9 cellular contexts compared by ENCODE assay signal in the genomic region with DNA sequence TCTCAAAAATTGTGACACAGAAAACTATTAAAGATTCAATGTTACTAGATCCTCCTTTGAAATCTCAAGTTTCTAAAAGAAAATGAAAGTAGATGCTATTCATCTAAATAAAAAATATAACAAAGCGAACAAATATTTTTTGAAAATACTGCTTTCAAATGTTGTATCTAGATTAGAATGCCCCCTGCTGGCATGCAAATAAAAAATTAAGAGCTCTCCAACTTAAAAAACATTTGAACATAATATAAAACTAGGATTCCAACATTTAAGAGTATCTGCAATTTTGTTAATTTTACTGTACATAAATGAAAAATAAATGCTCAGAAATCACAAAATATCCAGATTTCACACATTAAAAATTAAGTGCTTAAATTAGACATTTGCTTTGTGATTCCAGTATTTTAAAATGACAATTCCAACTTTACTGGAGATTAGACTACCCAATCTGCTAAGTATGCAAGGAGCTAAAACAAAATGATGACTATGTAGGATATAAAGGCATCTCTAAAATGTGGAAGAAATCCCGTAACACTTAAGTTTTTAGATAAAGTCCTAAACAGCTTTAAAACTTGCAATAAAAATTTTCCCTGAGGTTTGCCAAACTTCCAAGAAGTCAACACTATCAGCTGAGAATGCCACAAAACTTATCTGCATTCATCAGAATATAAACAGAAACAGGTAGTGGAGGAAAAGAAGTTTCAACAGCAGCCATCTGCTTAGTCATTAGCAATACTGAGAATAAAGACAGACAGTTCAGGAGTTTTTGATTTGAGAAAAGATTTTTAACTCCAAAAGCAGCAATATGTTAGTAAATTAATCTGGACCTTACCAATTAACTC. TPM values are rescaled to one million over a fixed set of nuclear protein-coding genes. Genes with fewer than 3 reads are reported as not detected.
A peak's percentile ranks its signal among the peaks of the same experiment; 100 is the strongest.
DNase-seq lines count a peak whose midpoint lies in the region; ATAC-seq, FAIRE-seq and TF ChIP-seq lines count a peak whose summit lies in the region.
"Had no signal": no experiment of that assay in that cellular context is flagged by ENCODE, and none has a peak within 500 bp of the region (broad histone marks: within the 10 kb centered on the region; RNA-seq: fewer than 3 reads in every experiment).

No MANE protein-coding gene starts in this region.

- H3K36me3 Mint-ChIP-seq in WTC11 = peaks cover 49% of the 10 kb centered on the region

- H3K36me3 ChIP-seq in GM23248 (ENCODE audit: low read depth) (peaks cover 35% of the 10 kb centered on the region; the same call in 1 of the 2 replicates), kidney (ENCODE audit: control insufficient read depth in 1 of 2, insufficient read depth in 2 of 2, low read length in 2 of 2) (peaks cover 0 to 16% of the 10 kb centered on the region in 2 donors)

- peak; percentile 17 for TF ChIP-seq CTCF in AG09309 (IDR thresholded peaks at IDR 0.05; ENCODE audit: control insufficient read depth, insufficient read depth, low read depth, low read length, missing control alignments)
- no peak for TF ChIP-seq CTCF in WTC11 (IDR thresholded peaks at IDR 0.05)
- no peak for TF ChIP-seq CTCF in kidney (IDR thresholded peaks at IDR 0.05; ENCODE audit: borderline replicate concordance, extremely low read depth, insufficient read depth)

- H3K27me3 ChIP-seq in GM23248 (replicated peaks; ENCODE audit: insufficient read depth) = no peaks in the 10 kb centered on the region

- CTCF ChIA-PET in WTC11 (lab: Charles Lee) = interaction anchor here (0.6 to 3.3 kb wide), 6 partner anchors 39 to 138 kb away, joined by 3 to 11 read pairs (median 4); no protein-coding TSS in a partner anchor

- H4K20me1 ChIP-seq in GM23248 (ENCODE audit: insufficient read depth) = peaks cover 13% of the 10 kb centered on the region

- H3K4me3 ChIP-seq in AG09309 (ENCODE audit: control insufficient read depth, low read depth, low read length) = no peak overlapping the region
- H3K4me3 ChIP-seq in GM23248 = no peak overlapping the region
- H3K4me3 ChIP-seq in kidney (ENCODE audit: low read length in 2 of 2) = no peak overlapping the region

- WGBS in GM23248 (ENCODE audit: low coverage in 1 of 2, low lambda C conversion rate in 2 of 2, missing lambda C conversion rate in 2 of 2), 2 experiments = 63 to 80% methylated on average over 2 of the region's 2 CpGs

- H3K4me2 ChIP-seq in GM23248 (ENCODE audit: unreplicated experiment) = peak overlapping the region; percentile 6

- in situ Hi-C loops in GM23248 (cut with MboI) = no loop called here

- peak; percentile 71 for FAIRE-seq in kidney (lab: Jason Lieb, UNC)

- peaks cover 12% of the 10 kb centered on the region; the same call in 1 of the 2 replicates for H3F3A ChIP-seq in GM23248 (ENCODE audit: insufficient read depth)

- H3K79me2 ChIP-seq in GM23248 (ENCODE audit: insufficient read depth) = peaks cover 97% of the 10 kb centered on the region

- intact Hi-C loops in kidney (cut with DNase I) = no loop called here
- intact Hi-C loops in posterior cingulate gyrus (cut with DNase I) = loop anchor here (5.0 kb wide), 1 partner anchor 64 kb away; no protein-coding TSS in a partner anchor

- POLR2A ChIA-PET in WTC11 (lab: Charles Lee) = no interaction called here

- ATAC-seq in WTC11 (no peak), GM19463 (IDR thresholded peaks at IDR 0.05; ENCODE audit: unreplicated experiment) (no peak)

- H3K4me3 Mint-ChIP-seq in WTC11 = peak overlapping the region; percentile 8; the same call in 1 of the 2 replicates

- H3K4me1 Mint-ChIP-seq in WTC11 = peaks cover 68% of the 10 kb centered on the region

- H3K27me3 Mint-ChIP-seq in WTC11 (ENCODE audit: low read depth) = no peaks in the 10 kb centered on the region

- H3K9me3 ChIP-seq in GM23248 (ENCODE audit: low read depth) (no peaks in the 10 kb centered on the region), kidney (ENCODE audit: control insufficient read depth in 1 of 2, low read length in 2 of 2) (no peaks in the 10 kb centered on the region)

- DNase-seq in AG09309 (ENCODE audit: low read depth) = peak; percentile 50
- peak; percentile 55 for DNase-seq in GM23248
- no peak for DNase-seq in WTC11 (ENCODE audit: low spot score)
- no peak for DNase-seq in kidney
- no peak for DNase-seq in DMS79 treated with DMSO at 0.1 percent for 48 hours (lab: John Stamatoyannopoulos, UW)
- DNase-seq in posterior cingulate gyrus = no peak
- DNase-seq in foreskin melanocyte = no peak
- DNase-seq: NCI-H69 had no signal

- H3K4me1 ChIP-seq in GM23248 (ENCODE audit: insufficient read depth) (peaks cover 20% of the 10 kb centered on the region), kidney (ENCODE audit: control insufficient read depth in 1 of 2, insufficient read depth in 1 of 2, low read depth in 1 of 2, low read length in 2 of 2) (peaks cover 0 to 2% of the 10 kb centered on the region in 2 donors)

- no peak overlapping the region for H2AFZ ChIP-seq in GM23248

- H3K9ac ChIP-seq in GM23248 (peak overlapping the region; percentile 4), kidney (ENCODE audit: low read length in 2 of 2) (no peak overlapping the region)

- peak overlapping the region; percentile 86 for H3K27ac Mint-ChIP-seq in WTC11

- no peaks in the 10 kb centered on the region for H3K9me2 ChIP-seq in GM23248 (ENCODE audit: insufficient read depth)

- H3K9me3 Mint-ChIP-seq in WTC11 = no peaks in the 10 kb centered on the region

- H3K27ac ChIP-seq in GM23248 (peak overlapping the region; percentile 14), kidney (ENCODE audit: low read depth in 2 of 2, low read length in 2 of 2) (no peak overlapping the region)

TF ChIP-seq in WTC11, 78 proteins besides CTCF, POLR2A, EP300 and RAD21:
- TF ChIP-seq, protein P1, sequence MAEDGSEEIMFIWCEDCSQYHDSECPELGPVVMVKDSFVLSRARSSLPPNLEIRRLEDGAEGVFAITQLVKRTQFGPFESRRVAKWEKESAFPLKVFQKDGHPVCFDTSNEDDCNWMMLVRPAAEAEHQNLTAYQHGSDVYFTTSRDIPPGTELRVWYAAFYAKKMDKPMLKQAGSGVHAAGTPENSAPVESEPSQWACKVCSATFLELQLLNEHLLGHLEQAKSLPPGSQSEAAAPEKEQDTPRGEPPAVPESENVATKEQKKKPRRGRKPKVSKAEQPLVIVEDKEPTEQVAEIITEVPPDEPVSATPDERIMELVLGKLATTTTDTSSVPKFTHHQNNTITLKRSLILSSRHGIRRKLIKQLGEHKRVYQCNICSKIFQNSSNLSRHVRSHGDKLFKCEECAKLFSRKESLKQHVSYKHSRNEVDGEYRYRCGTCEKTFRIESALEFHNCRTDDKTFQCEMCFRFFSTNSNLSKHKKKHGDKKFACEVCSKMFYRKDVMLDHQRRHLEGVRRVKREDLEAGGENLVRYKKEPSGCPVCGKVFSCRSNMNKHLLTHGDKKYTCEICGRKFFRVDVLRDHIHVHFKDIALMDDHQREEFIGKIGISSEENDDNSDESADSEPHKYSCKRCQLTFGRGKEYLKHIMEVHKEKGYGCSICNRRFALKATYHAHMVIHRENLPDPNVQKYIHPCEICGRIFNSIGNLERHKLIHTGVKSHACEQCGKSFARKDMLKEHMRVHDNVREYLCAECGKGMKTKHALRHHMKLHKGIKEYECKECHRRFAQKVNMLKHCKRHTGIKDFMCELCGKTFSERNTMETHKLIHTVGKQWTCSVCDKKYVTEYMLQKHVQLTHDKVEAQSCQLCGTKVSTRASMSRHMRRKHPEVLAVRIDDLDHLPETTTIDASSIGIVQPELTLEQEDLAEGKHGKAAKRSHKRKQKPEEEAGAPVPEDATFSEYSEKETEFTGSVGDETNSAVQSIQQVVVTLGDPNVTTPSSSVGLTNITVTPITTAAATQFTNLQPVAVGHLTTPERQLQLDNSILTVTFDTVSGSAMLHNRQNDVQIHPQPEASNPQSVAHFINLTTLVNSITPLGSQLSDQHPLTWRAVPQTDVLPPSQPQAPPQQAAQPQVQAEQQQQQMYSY (CRISPR knock-in tag; IDR thresholded peaks at IDR 0.05) = no peak
- TF ChIP-seq NFATC4 (CRISPR knock-in tag; IDR thresholded peaks at IDR 0.05) = no peak

RNA-seq across cellular contexts. Expression of gene DHX15, which starts 32.6 kb away (rescaled TPM):
- total RNA-seq in GM23248 (2014; rRNA removed; shearing (Covaris generic)) = 117 and 132 TPM in 2 replicates
- polyA plus RNA-seq in GM23248 (2016; fragmentation: Nextera tagmentation; extraction: Ambion mirVana) (80.4 and 81.2 TPM in 2 replicates), kidney (ENCODE audit: insufficient read depth, low read depth, low replicate concordance) (53.4 TPM)
- total RNA-seq in WTC11 (2021) (210 to 240 TPM (median 213 TPM) in 3 replicates), kidney (120 TPM)

Comparison
In these comparisons a context has a peak if more than half of its experiments do, and no peak if none do; other contexts are left out.
1. DNase-seq: peak in AG09309 (single experiment) and GM23248 (single experiment); none in WTC11 (single experiment), kidney (single experiment), DMS79 treated with DMSO at 0.1 percent for 48 hours (single experiment), posterior cingulate gyrus (0 of 10) and foreskin melanocyte (single experiment).